ENCODE assay signal across 8 cellular contexts in genomic region chr12:6724409-6724797, GRCh38. TPM values are rescaled to one million over a fixed set of nuclear protein-coding genes. Genes with fewer than 3 reads are reported as not detected.
DNase-seq lines count a peak whose midpoint lies in the region; ATAC-seq and TF ChIP-seq lines count a peak whose summit lies in the region.

No MANE protein-coding gene starts in this region.

- no peaks in the 10 kb centered on the region for H3K9me3 Mint-ChIP-seq in T-helper 1 cell treated with Interleukin-12 subunit alpha and Interleukin-12 subunit beta and Interleukin-4 antibody, amounts not matched to agents 30 μg/mL and 1 μg/mL, for 36 hours
- H3K9me3 Mint-ChIP-seq in endodermal cell (no peaks in the 10 kb centered on the region), naive B cell (peaks cover 0 to 3% (median 0%) of the 10 kb centered on the region in 7 donors)

- peak overlapping the region; percentile 88 for H3K4me3 ChIP-seq in BE2C (ENCODE audit: low read depth, low read length)
- peak overlapping the region; percentile 90 for H3K4me3 ChIP-seq in endodermal cell (ENCODE audit: low read length)

- peak overlapping the region; percentile 93 for H3K27ac Mint-ChIP-seq in T-helper 1 cell treated with Interleukin-12 subunit alpha and Interleukin-12 subunit beta and Interleukin-4 antibody, amounts not matched to agents 30 μg/mL and 1 μg/mL, for 36 hours
- peak overlapping the region; percentile 82 for H3K27ac Mint-ChIP-seq in endodermal cell
- peak overlapping the region; percentile 87 to 99 (median 96) for H3K27ac Mint-ChIP-seq in naive B cell

- H3K36me3 ChIP-seq in BE2C (peaks cover 11% of the 10 kb centered on the region; the same call in 1 of the 2 replicates), endodermal cell (ENCODE audit: control insufficient read depth, insufficient read depth, low read length) (peaks cover 6% of the 10 kb centered on the region)

- DNase-seq in BE2C = peak; percentile 18
- no peak for DNase-seq in endodermal cell
- DNase-seq in naive B cell = peak; percentile 44
- DNase-seq in NCI-H1105 treated with DMSO at 0.1 percent for 48 hours (lab: John Stamatoyannopoulos, UW) = no peak
- no peak for DNase-seq in HuH-7 (ENCODE audit: low spot score)

- H3K27me3 ChIP-seq in BE2C (no peaks in the 10 kb centered on the region), endodermal cell (ENCODE audit: control insufficient read depth, insufficient read depth, low read length, poor library complexity, severe bottlenecking) (no peaks in the 10 kb centered on the region)

- peak overlapping the region; percentile 91 for H3K4me3 Mint-ChIP-seq in T-helper 1 cell treated with Interleukin-12 subunit alpha and Interleukin-12 subunit beta and Interleukin-4 antibody, amounts not matched to agents 30 μg/mL and 1 μg/mL, for 36 hours
- H3K4me3 Mint-ChIP-seq in endodermal cell = peak overlapping the region; percentile 62
- peak overlapping the region; percentile 81 to 97 (median 94) for H3K4me3 Mint-ChIP-seq in naive B cell

- H3K4me1 Mint-ChIP-seq in T-helper 1 cell treated with Interleukin-12 subunit alpha and Interleukin-12 subunit beta and Interleukin-4 antibody, amounts not matched to agents 30 μg/mL and 1 μg/mL, for 36 hours (ENCODE audit: low read depth) = peaks cover 17% of the 10 kb centered on the region
- peaks cover 22% of the 10 kb centered on the region for H3K4me1 Mint-ChIP-seq in endodermal cell
- H3K4me1 Mint-ChIP-seq in naive B cell = peaks cover 20 to 29% (median 21%) of the 10 kb centered on the region in 3 donors

- 30 to 37% methylated on average over 8 to 10 of the region's 10 CpGs for whole genome bisulfite sequencing in endodermal cell (ENCODE audit: insufficient coverage in 1 of 2, insufficient read length in 1 of 2), 2 experiments

- H3K9ac ChIP-seq in endodermal cell (ENCODE audit: extremely low read depth, low read length, poor library complexity, severe bottlenecking) = peak overlapping the region; percentile 52

- H3K9me3 ChIP-seq in BE2C (no peaks in the 10 kb centered on the region), endodermal cell (ENCODE audit: control insufficient read depth, low read length) (no peaks in the 10 kb centered on the region)

- H3K36me3 Mint-ChIP-seq in T-helper 1 cell treated with Interleukin-12 subunit alpha and Interleukin-12 subunit beta and Interleukin-4 antibody, amounts not matched to agents 30 μg/mL and 1 μg/mL, for 36 hours (ENCODE audit: low read depth) = peaks cover 5% of the 10 kb centered on the region
- H3K36me3 Mint-ChIP-seq in endodermal cell (ENCODE audit: low read depth) (peaks cover 21% of the 10 kb centered on the region), naive B cell (peaks cover 0 to 8% of the 10 kb centered on the region in 2 donors)

- TF ChIP-seq CTCF in BE2C (IDR thresholded peaks at IDR 0.05; ENCODE audit: low read depth, low read length) (no peak), endodermal cell (conservative IDR thresholded peaks at IDR 0.05) (no peak)

- peak overlapping the region; percentile 80 for H3K27ac ChIP-seq in endodermal cell (ENCODE audit: low read depth, low read length)

- no peaks in the 10 kb centered on the region for H3K4me1 ChIP-seq in BE2C
- H3K4me1 ChIP-seq in endodermal cell (ENCODE audit: control insufficient read depth, insufficient read depth, low read length) = peaks cover 6% of the 10 kb centered on the region

- peak; percentile 32 for ATAC-seq in GM18907 (IDR thresholded peaks at IDR 0.05; ENCODE audit: unreplicated experiment)
- peak; percentile 17 for ATAC-seq in HG03571 (IDR thresholded peaks at IDR 0.05; ENCODE audit: unreplicated experiment)
- ATAC-seq in naive B cell (ENCODE audit: low read depth in 2 of 2) = peak; percentile 19 to 24

- H3K27me3 Mint-ChIP-seq in T-helper 1 cell treated with Interleukin-12 subunit alpha and Interleukin-12 subunit beta and Interleukin-4 antibody, amounts not matched to agents 30 μg/mL and 1 μg/mL, for 36 hours (ENCODE audit: low read depth) = no peaks in the 10 kb centered on the region
- H3K27me3 Mint-ChIP-seq in endodermal cell (ENCODE audit: insufficient read depth) = peaks cover 3% of the 10 kb centered on the region
- peaks cover 0 to 4% (median 0%) of the 10 kb centered on the region in 3 donors for H3K27me3 Mint-ChIP-seq in naive B cell

RNA-seq across cellular contexts. Expression of gene COPS7A, which starts 0.6 kb away (rescaled TPM):
- 335 TPM for polyA plus RNA-seq in BE2C (2012; ENCODE audit: insufficient read depth, insufficient read length, low read depth)
- 10 to 100 TPM; 43.3 to 69.2 TPM for total RNA-seq in endodermal cell
- 36.9 TPM for polyA plus RNA-seq in endodermal cell (2013, experiment 1 of 2)
- polyA plus RNA-seq in endodermal cell (2013, experiment 2 of 2) = 34.1 TPM
- 10 to 100 TPM; 26.4 to 43.9 (median 34.4) TPM for polyA plus RNA-seq in naive B cell (ENCODE audit: low read depth in 6 of 6)

RNA-seq across cellular contexts. Expression of gene PIANP, which starts 23.8 kb away (rescaled TPM):
- polyA plus RNA-seq in BE2C (2012; ENCODE audit: insufficient read depth, insufficient read length, low read depth) = 19.7 TPM
- total RNA-seq in endodermal cell = 1 to 10 TPM; 2.6 to 7.1 TPM
- 13.3 TPM for polyA plus RNA-seq in endodermal cell (2013, experiment 1 of 2)
- polyA plus RNA-seq in endodermal cell (2013, experiment 2 of 2) = 10.5 TPM
- not detected for polyA plus RNA-seq in naive B cell (ENCODE audit: low read depth in 6 of 6)

RNA-seq across cellular contexts. Expression of gene MLF2, which starts 28.5 kb away (rescaled TPM):
- polyA plus RNA-seq in BE2C (2012; ENCODE audit: insufficient read depth, insufficient read length, low read depth) = 486 TPM
- 100 to 1,000 TPM; 219 to 393 TPM for total RNA-seq in endodermal cell
- 177 TPM for polyA plus RNA-seq in endodermal cell (2013, experiment 1 of 2)
- 169 TPM for polyA plus RNA-seq in endodermal cell (2013, experiment 2 of 2)
- 100 to 1,000 TPM; 128 to 167 (median 150) TPM for polyA plus RNA-seq in naive B cell (ENCODE audit: low read depth in 6 of 6)

RNA-seq across cellular contexts. Expression of gene ZNF384, which starts 35.2 kb away (rescaled TPM):
- 171 TPM for polyA plus RNA-seq in BE2C (2012; ENCODE audit: insufficient read depth, insufficient read length, low read depth)
- 100 to 1,000 TPM in 1 of 2 donors, 10 to 100 TPM in 1; 74.4 to 146 TPM for total RNA-seq in endodermal cell
- 82.8 TPM for polyA plus RNA-seq in endodermal cell (2013, experiment 1 of 2)
- 70.6 TPM for polyA plus RNA-seq in endodermal cell (2013, experiment 2 of 2)
- 10 to 100 TPM; 13.5 to 39.7 (median 23.2) TPM for polyA plus RNA-seq in naive B cell (ENCODE audit: low read depth in 6 of 6)

RNA-seq across cellular contexts. Expression of gene PTMS, which starts 41.8 kb away (rescaled TPM):
- 888 TPM for polyA plus RNA-seq in BE2C (2012; ENCODE audit: insufficient read depth, insufficient read length, low read depth)
- total RNA-seq in endodermal cell = 100 to 1,000 TPM; 637 to 888 TPM
- polyA plus RNA-seq in endodermal cell (2013, experiment 1 of 2) = 935 TPM
- polyA plus RNA-seq in endodermal cell (2013, experiment 2 of 2) = 1,020 TPM
- polyA plus RNA-seq in naive B cell (ENCODE audit: low read depth in 6 of 6) = under 1 TPM in 1 of 6 donors, not detected in 5; 0.38 TPM

Comparison
In these comparisons a context has a peak if more than half of its experiments do, and no peak if none do; other contexts are left out.
1. DNase-seq: peak in BE2C (single experiment) and naive B cell (single experiment); none in endodermal cell (single experiment), NCI-H1105 treated with DMSO at 0.1 percent for 48 hours (single experiment) and HuH-7 (single experiment).
2. Peak in every context shown above with its lines, with median percentiles within 50 percentile points of each other: ATAC-seq, H3K27ac Mint-ChIP-seq and H3K4me3 Mint-ChIP-seq.